ENCODE assay signal across 7 cellular contexts in the genomic region with DNA sequence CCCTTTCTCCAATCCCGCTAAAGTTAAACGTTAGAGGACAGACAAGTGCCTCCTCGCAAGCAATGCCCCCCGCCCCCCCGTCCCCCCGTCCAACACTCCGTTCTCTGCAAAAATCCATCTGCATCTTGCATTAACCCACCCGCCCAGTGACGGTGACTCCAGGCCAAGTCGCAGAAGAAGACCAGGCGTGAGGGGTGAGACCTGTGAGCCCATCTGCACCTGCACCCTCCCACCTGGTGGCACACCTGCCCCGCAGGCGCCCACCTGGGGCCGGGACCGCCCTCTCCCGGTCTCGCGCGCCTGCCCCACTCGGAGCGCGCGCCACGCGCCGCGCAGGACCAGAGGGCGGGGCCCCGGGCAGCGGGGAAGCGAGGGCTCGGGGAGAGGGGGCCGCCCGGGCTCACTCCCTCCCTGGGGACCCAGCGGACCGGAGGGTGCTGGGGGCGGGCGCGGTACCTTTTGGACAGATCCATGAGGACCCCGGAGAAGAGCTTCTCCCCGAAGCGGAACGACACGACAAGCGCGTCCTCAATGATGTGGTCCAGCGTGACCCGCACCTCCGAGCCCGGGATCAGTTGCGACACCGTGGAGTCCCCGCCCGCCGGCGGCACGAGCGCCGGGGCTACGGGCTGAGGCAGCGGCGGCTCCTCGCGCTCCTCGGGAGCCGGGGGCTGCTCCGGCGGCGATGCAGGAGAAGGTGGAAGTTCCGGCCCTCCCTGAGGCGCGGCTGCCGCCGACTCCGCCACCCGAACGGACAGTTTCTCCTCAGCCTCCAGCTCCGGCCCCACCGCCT. TPM values are rescaled to one million over a fixed set of nuclear protein-coding genes. Genes with fewer than 3 reads are reported as not detected.
DNase-seq lines count a peak whose midpoint lies in the region; ATAC-seq and TF ChIP-seq lines count a peak whose summit lies in the region.

No MANE protein-coding gene starts in this region.

- peak; percentile 21 for ATAC-seq in HG02763 (IDR thresholded peaks at IDR 0.05; ENCODE audit: unreplicated experiment)
- ATAC-seq in natural killer cell: peak; percentile 0 to 10 (median 6)
- ATAC-seq in stimulated activated naive CD8-positive, alpha-beta T cell treated with anti-CD3 and anti-CD28 coated beads, Interleukin-15, Interleukin-2, amounts not matched to agents 100 U/mL and 50 U/mL, for 24 hours: peak; percentile 3

- H3K4me3 Mint-ChIP-seq in natural killer cell: peak overlapping the region; percentile 89

- 0% methylated on average over 9 of the region's 79 CpGs for WGBS in esophagus muscularis mucosa

- TF ChIP-seq EP300 in esophagus muscularis mucosa (IDR thresholded peaks at IDR 0.05): no peak

- H3K36me3 ChIP-seq in esophagus muscularis mucosa: peaks cover 0 to 37% (median 25%) of the 10 kb centered on the region in 4 donors

- H3K9me3 Mint-ChIP-seq in natural killer cell: no peaks in the 10 kb centered on the region

- peaks cover 9 to 23% (median 20%) of the 10 kb centered on the region in 4 donors for H3K4me1 ChIP-seq in esophagus muscularis mucosa

- H3K4me3 ChIP-seq in esophagus muscularis mucosa: peak overlapping the region; percentile 85 to 98 (median 88)

- intact Hi-C loops in esophagus muscularis mucosa (cut with DNase I): loop anchor here (5.0 to 10.0 kb wide), 2 partner anchors 96 to 276 kb away; no protein-coding TSS in a partner anchor
- intact Hi-C loops in natural killer cell (cut with micrococcal nuclease): loop anchor here (1.0 to 2.0 kb wide), 4 partner anchors 109 to 910 kb away; a partner anchor contains a TSS

- DNase-seq in NCI-H2171 (lab: John Stamatoyannopoulos, UW) (peak; percentile 21), activated T-cell treated with anti-CD3 and anti-CD28 coated beads for 4 hours (peak; percentile 40), esophagus muscularis mucosa (ENCODE audit: extremely low spot score) (peak; percentile 91), natural killer cell (peak; percentile 47)
- DNase-seq in stimulated activated naive CD8-positive, alpha-beta T cell treated with anti-CD3 and anti-CD28 coated beads, Interleukin-15, Interleukin-2, amounts not matched to agents 100 U/mL and 50 U/mL, for 24 hours: peak; percentile 50

- peak overlapping the region; percentile 90 to 93 for H3K27ac Mint-ChIP-seq in natural killer cell

- TF ChIP-seq CTCF in esophagus muscularis mucosa (IDR thresholded peaks at IDR 0.05): no peak
- no peak for TF ChIP-seq CTCF in natural killer cell (IDR thresholded peaks at IDR 0.05)

- peaks cover 0 to 10% of the 10 kb centered on the region in 2 donors for H3K27me3 Mint-ChIP-seq in natural killer cell (ENCODE audit: low read depth in 2 of 2)

- H3K9me3 ChIP-seq in esophagus muscularis mucosa: no peaks in the 10 kb centered on the region

- H3K27me3 ChIP-seq in esophagus muscularis mucosa: no peaks in the 10 kb centered on the region

- H3K27ac ChIP-seq in esophagus muscularis mucosa (replicated peaks in 1 of 4): peak overlapping the region; percentile 96 to 99 (median 98)

- TF ChIP-seq POLR2A in GM18526 (IDR thresholded peaks at IDR 0.05; ENCODE audit: extremely low read depth, insufficient read length) (peak; percentile 45), esophagus muscularis mucosa (IDR thresholded peaks at IDR 0.05; ENCODE audit: low read depth) (no peak)

- peaks cover 15 to 24% of the 10 kb centered on the region in 2 donors for H3K4me1 Mint-ChIP-seq in natural killer cell

- H3K36me3 Mint-ChIP-seq in natural killer cell: no peaks in the 10 kb centered on the region

RNA-seq across cellular contexts. Expression of a gene that starts 0.7 kb away (rescaled TPM):
- total RNA-seq in esophagus muscularis mucosa (10 to 100 TPM; 17.2 to 30.3 (median 24.2) TPM), natural killer cell (10 to 100 TPM; 24.9 to 37.6 (median 30.2) TPM)

Comparison
In these comparisons a context has a peak if more than half of its experiments do, and no peak if none do; other contexts are left out.
1. Peak in every context shown above with its lines: DNase-seq, ATAC-seq, H3K4me3 ChIP-seq and H3K27ac ChIP-seq.
2. DNase-seq: peak in every context shown above with its lines; median percentile 91 in esophagus muscularis mucosa; 50 in stimulated activated naive CD8-positive, alpha-beta T cell treated with anti-CD3 and anti-CD28 coated beads, Interleukin-15, Interleukin-2, amounts not matched to agents 100 U/mL and 50 U/mL, for 24 hours; 47 in natural killer cell; 40 in activated T-cell treated with anti-CD3 and anti-CD28 coated beads for 4 hours; 21 in NCI-H2171.